ENCODE assay signal across 11 cellular contexts in the genomic region with DNA sequence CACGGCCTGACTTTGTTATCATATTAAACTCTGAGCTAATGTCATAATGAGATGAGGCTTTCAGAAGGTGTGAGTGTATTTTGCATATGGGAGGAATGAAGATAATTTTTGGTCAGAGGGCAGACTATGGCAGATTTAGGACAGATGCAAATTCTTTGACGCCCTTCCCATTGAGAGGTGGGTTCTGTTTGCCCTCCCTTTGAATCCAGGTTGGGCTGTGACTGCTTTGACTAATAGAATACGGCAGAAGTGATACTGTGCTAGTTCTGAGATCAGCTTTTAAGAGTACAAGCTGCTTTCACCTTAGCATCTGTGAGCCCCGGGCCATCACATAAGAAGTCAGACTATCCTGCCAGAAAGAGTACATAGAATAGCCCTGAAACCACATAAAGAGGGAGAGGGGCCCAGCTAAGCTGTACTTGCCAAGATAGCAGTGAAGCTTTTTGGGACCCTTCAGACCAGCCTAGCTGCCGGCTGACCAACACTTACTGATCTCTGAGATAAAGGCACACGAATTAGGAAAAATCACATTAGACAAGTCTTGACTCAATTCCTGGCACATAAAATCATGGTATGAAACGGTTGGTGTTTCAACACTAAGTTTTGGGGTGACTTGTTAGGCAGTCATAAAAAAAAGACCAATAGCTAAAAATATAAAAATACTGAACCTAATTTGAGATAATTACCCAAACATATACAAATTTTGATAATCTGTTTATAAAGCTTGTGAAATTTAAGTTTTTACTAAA.
DNase-seq lines count a peak whose midpoint lies in the region; ATAC-seq lines count a peak whose summit lies in the region.
"Had no signal": no experiment of that assay in that cellular context is flagged by ENCODE, and none has a peak within 500 bp of the region (broad histone marks: within the 10 kb centered on the region; RNA-seq: fewer than 3 reads in every experiment).

No MANE protein-coding gene starts in this region.

- no peak overlapping the region for H3K18ac ChIP-seq in mesenchymal stem cell (ENCODE audit: low read depth in 1 of 2, low read length in 2 of 2)

- H2AFZ ChIP-seq in mesenchymal stem cell (ENCODE audit: low read depth, low read length), result no peak overlapping the region

- H3K9me3 ChIP-seq in mesenchymal stem cell (ENCODE audit: control insufficient read depth, low read length) (peaks cover under 1% of the 10 kb centered on the region), aorta (ENCODE audit: control insufficient read depth, low read length) (no peaks in the 10 kb centered on the region)

- no peak overlapping the region for H3K23ac ChIP-seq in mesenchymal stem cell (ENCODE audit: low read length in 2 of 2)

- H2BK5ac ChIP-seq in mesenchymal stem cell (ENCODE audit: low read depth, low read length, poor library complexity, severe bottlenecking), result no peak overlapping the region

- 96% methylated on average over 5 of the region's 7 CpGs for WGBS in mesenchymal stem cell
- 59 to 65% methylated on average over 7 of the region's 7 CpGs for WGBS in aorta, 2 donors

- H3K14ac ChIP-seq in mesenchymal stem cell (ENCODE audit: low read length in 2 of 2), result no peak overlapping the region

- H3K4me3 ChIP-seq in mesenchymal stem cell (ENCODE audit: insufficient read depth in 1 of 2, low read depth in 1 of 2, low read length in 2 of 2), result no peak overlapping the region
- H3K4me3 ChIP-seq in aorta (ENCODE audit: low read length in 2 of 2), result no peak overlapping the region

- H3K9ac ChIP-seq in mesenchymal stem cell (ENCODE audit: low read length), result no peak overlapping the region

- H3K79me1 ChIP-seq in mesenchymal stem cell (replicated peaks; ENCODE audit: low read length, poor library complexity, severe bottlenecking), result peaks cover 20% of the 10 kb centered on the region

- H2BK120ac ChIP-seq in mesenchymal stem cell (ENCODE audit: low read depth, low read length), result no peak overlapping the region

- no peak overlapping the region for H2BK12ac ChIP-seq in mesenchymal stem cell (ENCODE audit: low read length in 2 of 2)

- no peak overlapping the region for H4K8ac ChIP-seq in mesenchymal stem cell (ENCODE audit: low read length)

- H2BK15ac ChIP-seq in mesenchymal stem cell (ENCODE audit: low read depth, poor library complexity, severe bottlenecking), result no peak overlapping the region

- DNase-seq in mesenchymal stem cell, result no peak
- DNase-seq in NCI-H2227 (lab: John Stamatoyannopoulos, UW; ENCODE audit: unreplicated experiment), result no peak
- DNase-seq in posterior cingulate gyrus, result no peak
- no peak for DNase-seq in aorta
- DNase-seq in NCI-H1048 (lab: John Stamatoyannopoulos, UW), result no peak
- DNase-seq: activated naive CD4-positive, alpha-beta T cell; dermis blood vessel endothelial cell; MM.1S had no signal

- peak overlapping the region; percentile 53 for H2AK5ac ChIP-seq in mesenchymal stem cell (ENCODE audit: low read length, severe bottlenecking)

- H3K4ac ChIP-seq in mesenchymal stem cell (ENCODE audit: low read depth in 1 of 2, low read length in 2 of 2), result no peak overlapping the region

- H3K27ac ChIP-seq in mesenchymal stem cell (ENCODE audit: low read length, poor library complexity, severe bottlenecking) (no peak overlapping the region), aorta (ENCODE audit: low read depth in 1 of 2, low read length in 2 of 2) (no peak overlapping the region)

- H3K36me3 ChIP-seq in mesenchymal stem cell (ENCODE audit: control insufficient read depth in 1 of 2, insufficient read depth in 2 of 2, low read depth in 1 of 2, low read length in 2 of 2) (peaks cover 0 to 3% of the 10 kb centered on the region in 2 experiments), aorta (ENCODE audit: control insufficient read depth in 1 of 2, insufficient read depth in 2 of 2, low read length in 1 of 2) (no peaks in the 10 kb centered on the region)

- no peak overlapping the region for H4K91ac ChIP-seq in mesenchymal stem cell (ENCODE audit: low read length)

- H3K4me2 ChIP-seq in mesenchymal stem cell (ENCODE audit: low read length, poor library complexity, severe bottlenecking), result no peak overlapping the region

- peak; percentile 92 for ATAC-seq in GM18873 (IDR thresholded peaks at IDR 0.05; ENCODE audit: low FRiP score, unreplicated experiment)
- ATAC-seq in GM21529 (IDR thresholded peaks at IDR 0.05; ENCODE audit: unreplicated experiment), result peak; percentile 88
- peak; percentile 83 for ATAC-seq in HG03108 (IDR thresholded peaks at IDR 0.05; ENCODE audit: unreplicated experiment)
- no peak for ATAC-seq in aorta (ENCODE audit: low FRiP score)

- intact Hi-C loops in posterior cingulate gyrus (cut with DNase I), result no loop called here
- intact Hi-C loops in aorta (cut with DNase I), result no loop called here

- H3K27me3 ChIP-seq in mesenchymal stem cell (ENCODE audit: control insufficient read depth in 1 of 2, insufficient read depth in 1 of 2, low read length in 2 of 2), result no peaks in the 10 kb centered on the region
- H3K27me3 ChIP-seq in aorta (ENCODE audit: control insufficient read depth in 1 of 2, insufficient read depth in 2 of 2, low read length in 1 of 2), result no peaks in the 10 kb centered on the region

- H3K4me1 ChIP-seq in mesenchymal stem cell (ENCODE audit: control insufficient read depth, insufficient read depth, low read depth, low read length), result peaks cover 11% of the 10 kb centered on the region
- peaks cover 0 to 2% of the 10 kb centered on the region in 2 donors for H3K4me1 ChIP-seq in aorta (ENCODE audit: control insufficient read depth in 1 of 2, insufficient read depth in 2 of 2, low read length in 2 of 2)
